In genomic region chr3:142930510-142930909, GRCh38 we compare ENCODE assay signal across 1 cellular context.
TF ChIP-seq lines count a peak whose summit lies in the region.

No MANE protein-coding gene starts in this region.

TF ChIP-seq in HCT116, 20 proteins besides CTCF, POLR2A, EP300 and RAD21 (continued from another document):
- TF ChIP-seq, protein P1, sequence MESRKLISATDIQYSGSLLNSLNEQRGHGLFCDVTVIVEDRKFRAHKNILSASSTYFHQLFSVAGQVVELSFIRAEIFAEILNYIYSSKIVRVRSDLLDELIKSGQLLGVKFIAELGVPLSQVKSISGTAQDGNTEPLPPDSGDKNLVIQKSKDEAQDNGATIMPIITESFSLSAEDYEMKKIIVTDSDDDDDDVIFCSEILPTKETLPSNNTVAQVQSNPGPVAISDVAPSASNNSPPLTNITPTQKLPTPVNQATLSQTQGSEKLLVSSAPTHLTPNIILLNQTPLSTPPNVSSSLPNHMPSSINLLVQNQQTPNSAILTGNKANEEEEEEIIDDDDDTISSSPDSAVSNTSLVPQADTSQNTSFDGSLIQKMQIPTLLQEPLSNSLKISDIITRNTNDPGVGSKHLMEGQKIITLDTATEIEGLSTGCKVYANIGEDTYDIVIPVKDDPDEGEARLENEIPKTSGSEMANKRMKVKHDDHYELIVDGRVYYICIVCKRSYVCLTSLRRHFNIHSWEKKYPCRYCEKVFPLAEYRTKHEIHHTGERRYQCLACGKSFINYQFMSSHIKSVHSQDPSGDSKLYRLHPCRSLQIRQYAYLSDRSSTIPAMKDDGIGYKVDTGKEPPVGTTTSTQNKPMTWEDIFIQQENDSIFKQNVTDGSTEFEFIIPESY (IDR thresholded peaks at IDR 0.05; ENCODE audit: extremely low read depth, insufficient replicate concordance, low read length) = no peak
